ENCODE assay signal across 11 cellular contexts in genomic region chr13:23460309-23460708, GRCh38. TPM values are rescaled to one million over a fixed set of nuclear protein-coding genes. Genes with fewer than 3 reads are reported as not detected.
A peak's percentile ranks its signal among the peaks of the same experiment; 100 is the strongest.
DNase-seq lines count a peak whose midpoint lies in the region; ATAC-seq and TF ChIP-seq lines count a peak whose summit lies in the region.
"Had no signal": no experiment of that assay in that cellular context is flagged by ENCODE, and none has a peak within 500 bp of the region (broad histone marks: within the 10 kb centered on the region; RNA-seq: fewer than 3 reads in every experiment).

No MANE protein-coding gene starts in this region.

- H3K27ac ChIP-seq in neutrophil: peak overlapping the region; percentile 71
- H3K27ac ChIP-seq: epithelial cell of prostate had no signal

- no peaks in the 10 kb centered on the region for H3K9me3 ChIP-seq in neutrophil

- ATAC-seq in GM18867 (IDR thresholded peaks at IDR 0.05; ENCODE audit: unreplicated experiment) (peak; percentile 82), HG02610 (IDR thresholded peaks at IDR 0.05; ENCODE audit: unreplicated experiment) (peak; percentile 83), HG03571 (IDR thresholded peaks at IDR 0.05; ENCODE audit: unreplicated experiment) (peak; percentile 85)
- ATAC-seq: stimulated activated naive CD8-positive, alpha-beta T cell treated with anti-CD3 and anti-CD28 coated beads, Interleukin-15, amount 100 ng/mL, for 72 hours had no signal

- no peaks in the 10 kb centered on the region for H3K27me3 ChIP-seq in neutrophil

- no peak overlapping the region for H3K4me3 ChIP-seq in neutrophil (ENCODE audit: low read depth in 1 of 2, low read length in 1 of 2)

- no peak for TF ChIP-seq CTCF in neutrophil (IDR thresholded peaks at IDR 0.05)

- DNase-seq in NCI-H82 (lab: John Stamatoyannopoulos, UW) (no peak), middle frontal gyrus (ENCODE audit: extremely low spot score, low spot score) (no peak), cardiac septum (ENCODE audit: low spot score) (no peak), NCI-H524 (lab: John Stamatoyannopoulos, UW) (no peak)
- DNase-seq: amygdala; stimulated activated naive CD8-positive, alpha-beta T cell treated with anti-CD3 and anti-CD28 coated beads, Interleukin-15, amount 100 ng/mL, for 72 hours had no signal

- intact Hi-C loops in cardiac septum (cut with DNase I): loop anchor here (10.0 kb wide), 1 partner anchor 244 kb away; no protein-coding TSS in a partner anchor

- H3K4me1 ChIP-seq in neutrophil (ENCODE audit: control insufficient read depth in 1 of 2, insufficient read depth in 1 of 2, low read depth in 1 of 2, low read length in 1 of 2): peaks cover 27 to 36% of the 10 kb centered on the region in 2 experiments

- H3K36me3 ChIP-seq in neutrophil: no peaks in the 10 kb centered on the region

RNA-seq across cellular contexts. Expression of gene SACS, which starts 26.8 kb away (rescaled TPM):
- total RNA-seq in cardiac septum: 29.4 TPM
